In the genomic region with DNA sequence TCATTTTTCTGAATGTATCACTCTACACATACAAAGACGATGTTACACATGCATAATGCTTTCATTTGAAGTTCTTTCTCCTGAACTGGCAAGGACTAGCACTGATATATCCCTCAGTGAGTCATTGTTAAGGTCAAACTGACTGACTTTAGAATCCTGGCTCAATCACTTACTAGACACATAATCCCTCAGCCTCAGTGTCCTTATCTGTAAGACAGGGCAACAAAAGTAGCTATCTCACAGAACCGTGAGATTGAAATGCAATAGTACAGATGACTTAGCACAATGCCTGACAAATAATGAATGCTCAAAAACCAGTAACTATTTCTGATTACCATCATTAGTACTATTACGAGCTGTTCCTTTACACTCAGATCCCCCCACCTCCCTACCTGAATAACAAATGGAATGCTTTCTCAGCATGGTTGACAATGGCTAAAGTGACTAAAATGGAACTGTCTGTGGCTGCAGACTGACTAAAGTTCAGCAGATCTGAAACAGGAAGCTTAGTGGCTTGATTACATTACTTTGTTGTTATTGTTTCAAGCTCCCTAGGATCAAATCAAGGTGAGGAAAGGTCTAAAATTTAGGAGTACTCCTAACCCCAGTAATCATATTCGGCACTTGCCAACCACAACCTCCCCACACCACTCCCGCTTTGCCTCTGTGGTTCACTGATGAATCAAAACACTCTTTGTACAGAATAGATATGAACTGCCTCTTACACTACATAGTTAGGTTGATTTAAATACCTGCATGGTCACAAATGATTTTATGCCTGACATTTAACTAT, we compare ENCODE assay signal across 9 cellular contexts. TPM values are rescaled to one million over a fixed set of nuclear protein-coding genes. Genes with fewer than 3 reads are reported as not detected.
A peak's percentile ranks its signal among the peaks of the same experiment; 100 is the strongest.
DNase-seq lines count a peak whose midpoint lies in the region; ATAC-seq and TF ChIP-seq lines count a peak whose summit lies in the region.
"Had no signal": no experiment of that assay in that cellular context is flagged by ENCODE, and none has a peak within 500 bp of the region (broad histone marks: within the 10 kb centered on the region; RNA-seq: fewer than 3 reads in every experiment).

No MANE protein-coding gene starts in this region.

- peaks cover 12 to 22% (median 20%) of the 10 kb centered on the region in 3 donors for H3K36me3 Mint-ChIP-seq in immature natural killer cell

- H3K27me3 Mint-ChIP-seq in immature natural killer cell (ENCODE audit: low read depth in 3 of 3), result no peaks in the 10 kb centered on the region

- no peaks in the 10 kb centered on the region for H3K27me3 ChIP-seq in effector memory CD4-positive, alpha-beta T cell (replicated peaks; ENCODE audit: control insufficient read depth, insufficient read depth, low read length, poor library complexity, severe bottlenecking)

- DNase-seq in SW480 (ENCODE audit: low spot score), result peak; percentile 59
- DNase-seq in immature natural killer cell, result no peak
- DNase-seq in effector memory CD4-positive, alpha-beta T cell, result no peak
- DNase-seq in NCI-H2081 treated with DMSO at 0.1 percent for 48 hours (lab: John Stamatoyannopoulos, UW), result no peak
- no peak for DNase-seq in RWPE1 (ENCODE audit: low spot score)
- no peak for DNase-seq in occipital lobe (lab: John Stamatoyannopoulos, UW)

- H3K4me1 Mint-ChIP-seq in immature natural killer cell, result peaks cover 5 to 20% of the 10 kb centered on the region in 2 donors

- no peaks in the 10 kb centered on the region; the same call in 1 of the 2 replicates for H3K4me1 ChIP-seq in HEK293 (ENCODE audit: control insufficient read depth, insufficient read depth, low read length)
- H3K4me1 ChIP-seq in effector memory CD4-positive, alpha-beta T cell (ENCODE audit: control insufficient read depth, insufficient read depth, low read length, poor library complexity, severe bottlenecking), result no peaks in the 10 kb centered on the region

- no peak overlapping the region for H3K27ac ChIP-seq in HEK293 (ENCODE audit: extremely low read depth, low read depth, low read length)
- H3K27ac ChIP-seq in effector memory CD4-positive, alpha-beta T cell (ENCODE audit: insufficient read depth, low read length, poor library complexity, severe bottlenecking), result no peak overlapping the region
- H3K27ac ChIP-seq in RWPE1, result no peak overlapping the region

- H3K9me3 ChIP-seq in HEK293 (ENCODE audit: control insufficient read depth, insufficient read depth, low read depth, low read length), result no peaks in the 10 kb centered on the region
- no peaks in the 10 kb centered on the region for H3K9me3 ChIP-seq in effector memory CD4-positive, alpha-beta T cell (ENCODE audit: control insufficient read depth, low read length)

- TF ChIP-seq CTCF in HEK293 (tag by site-specific recombination; IDR thresholded peaks at IDR 0.05), result no peak
- no peak for TF ChIP-seq CTCF in RWPE1 (conservative IDR thresholded peaks at IDR 0.05; ENCODE audit: low read depth)

- CTCF ChIA-PET in HEK293 (lab: Yijun Ruan, JAX), result interaction anchor here (0.6 kb wide), 1 partner anchor 651 kb away, joined by 3 read pairs; no protein-coding TSS in a partner anchor
- CTCF ChIA-PET in RWPE1 (lab: Yijun Ruan, JAX), result no interaction called here

- POLR2A ChIA-PET in HEK293 (lab: Yijun Ruan, JAX) (interaction anchor here (0.5 kb wide), 1 partner anchor 28 kb away, joined by 3 read pairs; no protein-coding TSS in a partner anchor), RWPE1 (lab: Yijun Ruan, JAX; ENCODE audit: low non-redundant PET) (no interaction called here)

- no peaks in the 10 kb centered on the region for H3K36me3 ChIP-seq in HEK293 (ENCODE audit: control insufficient read depth in 2 of 2, insufficient read depth in 1 of 2, low read length in 2 of 2)
- peaks cover 3% of the 10 kb centered on the region for H3K36me3 ChIP-seq in effector memory CD4-positive, alpha-beta T cell (ENCODE audit: control insufficient read depth, insufficient read depth, low read length)

- H3K27ac Mint-ChIP-seq in immature natural killer cell, result peak overlapping the region in 5 of 6 donors; percentile 0 to 48 (median 39)

- H3K4me3 ChIP-seq in HEK293 (ENCODE audit: low read depth, low read length), result no peak overlapping the region
- H3K4me3 ChIP-seq in effector memory CD4-positive, alpha-beta T cell (ENCODE audit: insufficient read depth, low read depth, low read length, poor library complexity, severe bottlenecking), result no peak overlapping the region

- no peaks in the 10 kb centered on the region for H3K9me3 Mint-ChIP-seq in immature natural killer cell

- peak; percentile 83 for ATAC-seq in GM18870 (IDR thresholded peaks at IDR 0.05; ENCODE audit: unreplicated experiment)
- ATAC-seq: Panc1 had no signal

- H3K4me3 Mint-ChIP-seq in immature natural killer cell, result no peak overlapping the region

TF ChIP-seq in HEK293, 187 proteins besides CTCF, POLR2A, EP300 and RAD21:
- TF ChIP-seq ZNF341 (tag by site-specific recombination; IDR thresholded peaks at IDR 0.05; ENCODE audit: low read depth) (peak; percentile 36; the same call in 1 of the 2 replicates), ZNF394 (tag by site-specific recombination; IDR thresholded peaks at IDR 0.05; ENCODE audit: borderline replicate concordance) (no peak), TRIM28 (IDR thresholded peaks at IDR 0.05; ENCODE audit: borderline replicate concordance, low read length) (peak; percentile 75; the same call in 1 of the 2 replicates)

RNA-seq across cellular contexts. Expression of a gene that starts 35.8 kb away (rescaled TPM):
- polyA plus RNA-seq in immature natural killer cell, result under 1 TPM in 1 of 3 donors, not detected in 2; 0.11 TPM
- total RNA-seq in occipital lobe, result 70.2 TPM

RNA-seq across cellular contexts. Expression of a gene that starts 40.9 kb away (rescaled TPM):
- polyA plus RNA-seq in immature natural killer cell, result 1 to 10 TPM; 3.9 to 6.6 (median 5.6) TPM
- 82.7 TPM for total RNA-seq in occipital lobe
